15 cellular contexts compared by ENCODE assay signal in the genomic region with DNA sequence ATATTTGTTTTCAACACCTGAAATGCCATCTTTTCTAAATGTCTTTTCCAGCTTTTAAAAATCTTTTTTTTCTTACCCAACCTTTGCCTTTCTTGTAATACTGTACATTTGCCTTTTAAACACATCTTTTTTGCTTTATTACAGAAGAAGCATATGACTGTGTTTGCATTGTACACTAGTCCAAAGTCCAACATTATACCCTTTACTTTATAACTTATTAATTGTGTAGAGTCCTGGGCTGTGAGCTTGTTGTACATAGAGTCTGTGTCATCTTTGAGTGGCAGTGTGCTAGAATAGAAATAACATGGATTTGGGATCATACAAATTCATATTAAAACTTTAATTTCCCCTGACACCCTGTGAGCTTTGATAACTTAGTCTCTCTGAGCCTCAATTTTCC.
"Had no signal": no experiment of that assay in that cellular context is flagged by ENCODE, and none has a peak within 500 bp of the region (broad histone marks: within the 10 kb centered on the region; RNA-seq: fewer than 3 reads in every experiment).

No MANE protein-coding gene starts in this region.

- ATAC-seq: naive thymus-derived CD4-positive, alpha-beta T cell; stimulated activated naive CD8-positive, alpha-beta T cell treated with anti-CD3 and anti-CD28 coated beads, Interleukin-15, Interleukin-2, amounts not matched to agents 100 U/mL and 50 U/mL, for 24 hours had no signal

- H3K4me1 ChIP-seq: sigmoid colon, suprapubic skin, thyroid gland had no signal

- DNase-seq: dermis blood vessel endothelial cell; foreskin melanocyte; head of caudate nucleus; hippocampal formation; mesendoderm; naive thymus-derived CD4-positive, alpha-beta T cell; posterior cingulate gyrus; sigmoid colon; stimulated activated CD4-positive, alpha-beta T cell treated with anti-CD3 and anti-CD28 coated beads, Interleukin-12 subunit alpha, Interleukin-12 subunit beta, amount 100 ng/mL, for 4 hours; stimulated activated naive CD8-positive, alpha-beta T cell treated with anti-CD3 and anti-CD28 coated beads, Interleukin-15, Interleukin-2, amounts not matched to agents 100 U/mL and 50 U/mL, for 24 hours; thyroid gland had no signal

- H3K36me3 ChIP-seq: suprapubic skin, thyroid gland had no signal

- H3K9me3 ChIP-seq: neutrophil, sigmoid colon, suprapubic skin, thyroid gland had no signal

- H3K9me3 Mint-ChIP-seq: naive thymus-derived CD4-positive, alpha-beta T cell; type B pancreatic cell had no signal

- H3K27ac ChIP-seq: neutrophil, sigmoid colon, skin epidermis, suprapubic skin, thyroid gland had no signal

- H3K27me3 Mint-ChIP-seq: naive thymus-derived CD4-positive, alpha-beta T cell; type B pancreatic cell had no signal

- H3K4me3 ChIP-seq: sigmoid colon, skin epidermis, suprapubic skin, thyroid gland had no signal

- H3K27me3 ChIP-seq: neutrophil, sigmoid colon, suprapubic skin, thyroid gland had no signal

- H3K4me3 Mint-ChIP-seq: naive thymus-derived CD4-positive, alpha-beta T cell; type B pancreatic cell had no signal

- H3K27ac Mint-ChIP-seq: naive thymus-derived CD4-positive, alpha-beta T cell; type B pancreatic cell had no signal
